ENCODE assay signal across 8 cellular contexts in the genomic region with DNA sequence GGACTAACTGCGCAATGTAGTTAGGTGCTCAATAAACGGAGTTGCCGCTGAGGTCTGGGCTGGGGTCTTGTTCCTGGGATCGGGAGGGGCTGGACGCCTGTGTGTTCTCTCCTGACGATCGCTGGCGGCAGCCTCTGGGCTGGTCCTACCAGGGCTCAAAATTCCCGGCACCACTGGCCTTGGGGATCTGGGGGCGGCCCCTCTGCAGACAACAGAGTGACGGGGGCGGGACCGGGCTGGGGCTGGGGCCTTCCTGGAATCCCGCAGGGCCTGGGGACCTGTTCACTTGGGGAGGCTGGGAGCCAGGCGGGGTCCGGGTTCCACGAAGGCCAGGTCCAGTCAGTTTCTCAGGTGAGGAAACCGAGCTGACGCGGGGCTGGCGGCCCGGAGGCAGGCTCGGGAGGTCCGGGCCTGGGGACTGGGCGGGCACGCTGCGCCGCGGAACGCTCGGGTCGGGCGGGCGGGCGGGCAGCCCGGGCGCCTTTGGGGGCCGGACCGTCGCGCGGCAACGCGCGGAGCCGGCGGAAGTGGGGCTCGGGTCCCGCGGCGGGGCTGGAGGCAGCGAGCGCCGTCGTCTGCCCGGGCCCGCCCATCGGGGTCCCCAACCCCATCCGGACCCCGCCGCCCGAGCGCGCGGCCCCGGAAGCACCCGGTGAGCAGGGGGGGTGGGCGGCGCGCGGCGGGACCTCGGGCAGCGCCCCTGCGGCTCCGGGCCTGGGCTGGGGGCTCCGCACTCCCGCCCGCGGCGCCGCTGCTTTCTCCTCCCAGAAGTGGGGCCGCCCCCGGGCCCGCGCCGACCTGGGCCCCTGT.
DNase-seq lines count a peak whose midpoint lies in the region; TF ChIP-seq lines count a peak whose summit lies in the region.

Gene PIGQ, plus strand, starts transcription at position 524 of the 810 bp plus-strand sequence. CDS start 4,107 bp downstream, outside the sequence.

- DNase-seq in AG20443 (ENCODE audit: low spot score) = peak; percentile 94
- no peak for DNase-seq in LNCaP clone FGC (ENCODE audit: low read depth)
- DNase-seq in activated CD4-positive, alpha-beta T cell treated with anti-CD3 and anti-CD28 coated beads for 4 hours = peak; percentile 49 to 64
- peak; percentile 45 for DNase-seq in choroid plexus epithelial cell (ENCODE audit: low read depth)
- DNase-seq in kidney tubule cell (ENCODE audit: low spot score) = peak; percentile 70
- peak; percentile 46 to 51 for DNase-seq in stimulated activated CD4-positive, alpha-beta T cell treated with anti-CD3 and anti-CD28 coated beads, Interleukin-15, amount 100 ng/mL, for 48 hours (ENCODE audit: low read depth in 2 of 2)
- no peak for DNase-seq in SW480 (ENCODE audit: low spot score)

- TF ChIP-seq POLR2A in GM19099 (IDR thresholded peaks at IDR 0.05; ENCODE audit: extremely low read depth, insufficient read length, low read depth) = peak; percentile 64

- TF ChIP-seq CTCF in LNCaP clone FGC (IDR thresholded peaks at IDR 0.05; ENCODE audit: control insufficient read depth, extremely low read depth, insufficient read depth) (no peak), choroid plexus epithelial cell (conservative IDR thresholded peaks at IDR 0.05; ENCODE audit: low read depth, low read length) (no peak)

- peak within 1 kb of the TSS; percentile 92 for H3K4me3 ChIP-seq in LNCaP clone FGC (ENCODE audit: low read depth, low read length)
- peak within 1 kb of the TSS; percentile 69 for H3K4me3 ChIP-seq in choroid plexus epithelial cell (ENCODE audit: low read depth, low read length)

Comparison
In these comparisons a context has a peak if more than half of its experiments do, and no peak if none do; other contexts are left out.
1. DNase-seq: peak in AG20443 (single experiment), activated CD4-positive, alpha-beta T cell treated with anti-CD3 and anti-CD28 coated beads for 4 hours (2 of 2), choroid plexus epithelial cell (single experiment), kidney tubule cell (single experiment) and stimulated activated CD4-positive, alpha-beta T cell treated with anti-CD3 and anti-CD28 coated beads, Interleukin-15, amount 100 ng/mL, for 48 hours (2 of 2); none in LNCaP clone FGC (single experiment) and SW480 (single experiment).